In the genomic region with DNA sequence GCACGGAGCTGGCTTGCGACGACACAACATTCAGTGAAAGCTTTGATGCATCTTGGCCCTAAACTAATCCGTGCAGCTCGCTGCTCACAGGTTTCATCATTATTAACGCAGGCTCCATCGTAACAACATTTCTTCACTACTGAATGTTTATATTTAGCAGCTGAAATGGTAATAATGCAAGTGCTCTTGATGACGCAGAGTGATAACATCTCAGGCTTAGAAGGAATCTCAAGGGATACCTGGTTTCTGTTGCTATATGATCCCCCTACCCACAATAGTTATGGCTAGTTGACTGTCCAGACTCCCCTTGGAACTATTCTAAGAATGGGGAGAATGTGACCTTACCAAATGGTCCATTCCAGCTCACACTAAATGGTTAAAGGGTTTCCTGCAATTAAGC, we compare ENCODE assay signal across 20 cellular contexts.
"Had no signal": no experiment of that assay in that cellular context is flagged by ENCODE, and none has a peak within 500 bp of the region (broad histone marks: within the 10 kb centered on the region; RNA-seq: fewer than 3 reads in every experiment).

No MANE protein-coding gene starts in this region.

- DNase-seq: cortex of kidney; dorsolateral prefrontal cortex; effector memory CD4-positive, alpha-beta T cell; gastrocnemius medialis; immature natural killer cell; left colon; left ventricle myocardium superior; mucosa of descending colon; natural killer cell; posterior cingulate gyrus; stimulated activated CD4-positive, alpha-beta T cell treated with anti-CD3 and anti-CD28 coated beads, Interleukin-12 subunit alpha, Interleukin-12 subunit beta, amount 100 ng/mL, for 4 hours; stimulated activated naive CD4-positive, alpha-beta T cell treated with Interleukin-2 at 50 U/mL for 16 hours had no signal

- H3K9me3 ChIP-seq: gastrocnemius medialis, mucosa of descending colon had no signal

- ATAC-seq: esophagus mucosa, gastrocnemius medialis, left colon, left ventricle myocardium superior, mucosa of descending colon, natural killer cell, sciatic nerve had no signal

- H3K36me3 Mint-ChIP-seq: immature natural killer cell, natural killer cell had no signal

- H3K27me3 ChIP-seq: dorsolateral prefrontal cortex, gastrocnemius medialis had no signal

- H3K4me1 Mint-ChIP-seq: immature natural killer cell, natural killer cell, neural crest cell had no signal

- H3K4me1 ChIP-seq: gastrocnemius medialis had no signal

- FAIRE-seq: endometrium, urothelium cell line had no signal

- H3K4me3 Mint-ChIP-seq: immature natural killer cell, natural killer cell, neural crest cell, type B pancreatic cell had no signal

- H3K4me3 ChIP-seq: dorsolateral prefrontal cortex, gastrocnemius medialis, lung, mucosa of descending colon, skin epidermis had no signal

- H3K36me3 ChIP-seq: gastrocnemius medialis had no signal

- H3K9me3 Mint-ChIP-seq: immature natural killer cell, natural killer cell, neural crest cell, type B pancreatic cell had no signal

- H3K27ac ChIP-seq: dorsolateral prefrontal cortex, gastrocnemius medialis, skin epidermis had no signal

- H3K27ac Mint-ChIP-seq: immature natural killer cell, natural killer cell, type B pancreatic cell had no signal
